Comparison of ENCODE assay signal across 13 cellular contexts in the genomic region with DNA sequence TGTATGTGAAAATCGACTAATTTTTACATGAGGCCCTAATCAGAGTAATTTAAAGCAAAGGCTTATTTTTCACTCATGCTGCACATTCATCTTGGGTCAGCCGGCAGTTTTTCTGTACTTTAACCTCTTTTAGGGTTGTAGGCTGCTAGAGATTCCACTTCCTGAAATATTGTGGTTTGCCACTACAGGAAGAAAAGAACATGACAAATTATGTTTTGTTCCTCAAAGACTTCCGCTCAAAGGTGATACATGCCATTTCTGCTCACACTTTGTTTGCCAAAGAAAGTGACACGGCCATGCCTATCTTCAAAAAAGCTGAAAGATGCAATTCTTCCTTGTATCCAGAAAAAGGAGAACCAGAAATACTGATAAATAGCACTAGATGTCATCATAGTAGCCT.
A peak's percentile ranks its signal among the peaks of the same experiment; 100 is the strongest.
DNase-seq lines count a peak whose midpoint lies in the region; ATAC-seq, FAIRE-seq and TF ChIP-seq lines count a peak whose summit lies in the region.
"Had no signal": no experiment of that assay in that cellular context is flagged by ENCODE, and none has a peak within 500 bp of the region (broad histone marks: within the 10 kb centered on the region; RNA-seq: fewer than 3 reads in every experiment).

No MANE protein-coding gene starts in this region.

- no peak overlapping the region for H3K4me3 ChIP-seq in transverse colon
- H3K4me3 ChIP-seq: esophagus muscularis mucosa had no signal

- H3K27ac ChIP-seq in transverse colon, result no peak overlapping the region
- H3K27ac ChIP-seq: esophagus muscularis mucosa had no signal

- peak overlapping the region; percentile 20 for H3K4me3 Mint-ChIP-seq in central memory CD8-positive, alpha-beta T cell

- no peak for FAIRE-seq in GM12891 (lab: Jason Lieb, UNC)
- FAIRE-seq: TTC549 had no signal

- ATAC-seq in GM21737 (IDR thresholded peaks at IDR 0.05; ENCODE audit: unreplicated experiment) (peak; percentile 79), HG02623 (IDR thresholded peaks at IDR 0.05; ENCODE audit: unreplicated experiment) (no peak), GM21447 (IDR thresholded peaks at IDR 0.05; ENCODE audit: unreplicated experiment) (no peak)
- ATAC-seq in central memory CD8-positive, alpha-beta T cell (replicated peaks; ENCODE audit: extremely low read depth, poor library complexity, severe bottlenecking), result peak; percentile 46

- H3K27me3 ChIP-seq in transverse colon, result no peaks in the 10 kb centered on the region
- H3K27me3 ChIP-seq: esophagus muscularis mucosa had no signal

- no peak for TF ChIP-seq CTCF in transverse colon (IDR thresholded peaks at IDR 0.05)

- no peaks in the 10 kb centered on the region for H3K4me1 ChIP-seq in transverse colon
- H3K4me1 ChIP-seq: esophagus muscularis mucosa had no signal

- 8 to 28% methylated on average over 3 to 4 of the region's 4 CpGs for WGBS in transverse colon (ENCODE audit: low coverage in 1 of 2), 2 donors

- H3K27me3 Mint-ChIP-seq in central memory CD8-positive, alpha-beta T cell, result no peaks in the 10 kb centered on the region

- peak overlapping the region; percentile 41 for H3K27ac Mint-ChIP-seq in central memory CD8-positive, alpha-beta T cell (ENCODE audit: low read depth)

- H3K36me3 ChIP-seq in transverse colon, result no peaks in the 10 kb centered on the region
- H3K36me3 ChIP-seq: esophagus muscularis mucosa had no signal

- H3K4me1 Mint-ChIP-seq in central memory CD8-positive, alpha-beta T cell, result peaks cover 11% of the 10 kb centered on the region

- TF ChIP-seq EP300 in transverse colon (IDR thresholded peaks at IDR 0.05; ENCODE audit: low read depth), result no peak

- H3K9me3 Mint-ChIP-seq in central memory CD8-positive, alpha-beta T cell, result peaks cover 13% of the 10 kb centered on the region

- H3K36me3 Mint-ChIP-seq in central memory CD8-positive, alpha-beta T cell (ENCODE audit: insufficient read depth), result no peaks in the 10 kb centered on the region

- H3K9me3 ChIP-seq in transverse colon, result no peaks in the 10 kb centered on the region
- H3K9me3 ChIP-seq: esophagus muscularis mucosa had no signal

- no peak for DNase-seq in GM12891 (ENCODE audit: insufficient read length, low spot score)
- peak; percentile 93 for DNase-seq in MV-4-11 (lab: John Stamatoyannopoulos, UW)
- DNase-seq in central memory CD8-positive, alpha-beta T cell (ENCODE audit: low spot score in 2 of 2), result no peak
- DNase-seq in transverse colon, result no peak
- DNase-seq in T-helper 9 cell, result no peak
- DNase-seq: anterior cingulate cortex, DMS79 treated with DMSO at 0.1 percent for 48 hours, NCI-H524 treated with DMSO at 0.1 percent for 48 hours had no signal

- no peak for TF ChIP-seq POLR2A in GM12891 (IDR thresholded peaks at IDR 0.05; ENCODE audit: low read depth, low read length)
- TF ChIP-seq POLR2A in transverse colon (IDR thresholded peaks at IDR 0.05), result no peak

- in situ Hi-C loops in transverse colon (cut with MboI; ENCODE audit: low pct_ligation_motif_present in 1 of 4, low pct_unique_long_range_greater_than_20kb in 1 of 4, low sequenced_read_pairs in 3 of 4), result no loop called here

- intact Hi-C loops in transverse colon (cut with DNase I; ENCODE audit: low total_unique reads), result no loop called here

TF ChIP-seq in GM12891, 5 proteins besides CTCF, POLR2A, EP300 and RAD21:
- TF ChIP-seq TAF1 (IDR thresholded peaks at IDR 0.05; ENCODE audit: low read depth, low read length) (no peak), SPI1 (IDR thresholded peaks at IDR 0.05; ENCODE audit: low read depth, low read length) (peak; percentile 31; the same call in 1 of the 2 replicates)

Comparison
In these comparisons a context has a peak if more than half of its experiments do, and no peak if none do; other contexts are left out.
1. ATAC-seq: peak in GM21737 (single experiment) and central memory CD8-positive, alpha-beta T cell (single experiment); none in HG02623 (single experiment) and GM21447 (single experiment).